27 cellular contexts compared by ENCODE assay signal in the genomic region with DNA sequence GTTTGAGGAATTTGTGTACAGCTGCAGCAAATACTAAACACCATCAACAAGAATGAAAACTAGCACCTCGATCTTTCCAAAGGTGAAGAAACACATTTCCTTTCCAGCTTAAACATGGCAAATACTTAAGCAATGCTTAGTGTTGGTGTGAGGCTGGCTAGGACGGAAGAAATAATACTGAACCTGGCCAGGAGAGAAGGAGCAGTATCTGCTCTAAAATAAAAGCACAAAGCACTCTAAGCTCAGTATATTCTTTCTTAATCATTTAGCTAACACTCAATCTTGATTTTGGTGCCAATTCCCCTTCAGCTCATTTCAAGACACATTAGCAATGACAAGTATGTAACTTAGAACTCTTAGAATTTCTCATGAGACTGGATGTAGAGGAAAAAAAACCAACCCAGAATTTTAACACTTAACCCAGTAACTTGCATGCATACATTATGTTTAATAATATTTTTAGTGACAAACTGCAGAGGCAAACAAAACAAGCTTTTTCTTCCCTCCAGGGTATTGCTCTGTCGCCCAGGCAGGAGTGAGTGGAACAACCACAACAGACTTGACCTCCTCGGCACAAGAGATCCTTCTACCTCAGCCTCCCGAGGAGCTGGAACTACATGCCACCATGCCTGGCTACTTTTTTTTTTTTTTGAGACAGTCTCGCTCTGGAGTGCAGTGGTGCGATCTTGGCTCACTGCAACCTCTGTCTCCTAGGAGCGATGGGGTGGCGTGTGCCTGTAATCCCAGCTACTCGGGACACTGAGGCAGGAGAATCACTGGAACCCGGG.
"Had no signal": no experiment of that assay in that cellular context is flagged by ENCODE, and none has a peak within 500 bp of the region (broad histone marks: within the 10 kb centered on the region; RNA-seq: fewer than 3 reads in every experiment).

No MANE protein-coding gene starts in this region.

- FAIRE-seq: bronchial epithelial cell, frontal cortex, keratinocyte had no signal

- H3K27ac Mint-ChIP-seq: activated CD4-positive, alpha-beta memory T cell treated with anti-CD3 and anti-CD28 coated beads, Interleukin-2, amount 10 ng/mL, durations not matched to agents 7 days and 5 days; activated CD4-positive, alpha-beta T cell treated with anti-CD3 and anti-CD28 coated beads, Interleukin-2, amount 10 ng/mL, durations not matched to agents 24 days and 14 days; activated naive CD8-positive, alpha-beta T cell; natural killer cell treated with Interleukin-12 subunit alpha and Interleukin-12 subunit beta and Interleukin-15 and Interleukin-18, amount 100 ng/mL, for 72 hours had no signal

- H3K27ac ChIP-seq: esophagus squamous epithelium, spleen, testis, transverse colon had no signal

- ATAC-seq: activated T-cell treated with anti-CD3 and anti-CD28 coated beads, Interleukin-2, amount 50 U/mL, for 4 hours; left cardiac atrium; natural killer cell treated with Interleukin-12 subunit alpha and Interleukin-12 subunit beta and Interleukin-15 and Interleukin-18, amount 100 ng/mL, for 72 hours; right cardiac atrium had no signal

- H3K4me1 ChIP-seq: esophagus squamous epithelium, spleen, testis, transverse colon had no signal

- H3K36me3 Mint-ChIP-seq: natural killer cell treated with Interleukin-12 subunit alpha and Interleukin-12 subunit beta and Interleukin-15 and Interleukin-18, amount 100 ng/mL, for 72 hours had no signal

- H3K27me3 Mint-ChIP-seq: activated CD4-positive, alpha-beta memory T cell treated with anti-CD3 and anti-CD28 coated beads, Interleukin-2, amount 10 ng/mL, durations not matched to agents 7 days and 5 days; activated CD4-positive, alpha-beta T cell treated with anti-CD3 and anti-CD28 coated beads, Interleukin-2, amount 10 ng/mL, durations not matched to agents 24 days and 14 days; activated naive CD8-positive, alpha-beta T cell; central memory CD8-positive, alpha-beta T cell; natural killer cell treated with Interleukin-12 subunit alpha and Interleukin-12 subunit beta and Interleukin-15 and Interleukin-18, amount 100 ng/mL, for 72 hours had no signal

- H3K4me3 Mint-ChIP-seq: activated CD4-positive, alpha-beta memory T cell treated with anti-CD3 and anti-CD28 coated beads, Interleukin-2, amount 10 ng/mL, durations not matched to agents 7 days and 5 days; activated CD4-positive, alpha-beta T cell treated with anti-CD3 and anti-CD28 coated beads, Interleukin-2, amount 10 ng/mL, durations not matched to agents 24 days and 14 days; activated naive CD8-positive, alpha-beta T cell; activated T-cell treated with anti-CD3 and anti-CD28 coated beads, Interleukin-2, amount 50 U/mL, for 4 hours; central memory CD8-positive, alpha-beta T cell; natural killer cell treated with Interleukin-12 subunit alpha and Interleukin-12 subunit beta and Interleukin-15 and Interleukin-18, amount 100 ng/mL, for 72 hours had no signal

- H3K9me3 Mint-ChIP-seq: activated CD4-positive, alpha-beta memory T cell treated with anti-CD3 and anti-CD28 coated beads, Interleukin-2, amount 10 ng/mL, durations not matched to agents 7 days and 5 days; activated CD4-positive, alpha-beta T cell treated with anti-CD3 and anti-CD28 coated beads, Interleukin-2, amount 10 ng/mL, durations not matched to agents 24 days and 14 days; activated T-cell treated with anti-CD3 and anti-CD28 coated beads, Interleukin-2, amount 50 U/mL, for 4 hours; central memory CD8-positive, alpha-beta T cell; natural killer cell treated with Interleukin-12 subunit alpha and Interleukin-12 subunit beta and Interleukin-15 and Interleukin-18, amount 100 ng/mL, for 72 hours had no signal

- H3K4me1 Mint-ChIP-seq: activated CD4-positive, alpha-beta memory T cell treated with anti-CD3 and anti-CD28 coated beads, Interleukin-2, amount 10 ng/mL, durations not matched to agents 7 days and 5 days; activated CD4-positive, alpha-beta T cell treated with anti-CD3 and anti-CD28 coated beads, Interleukin-2, amount 10 ng/mL, durations not matched to agents 24 days and 14 days; central memory CD8-positive, alpha-beta T cell had no signal

- H3K4me3 ChIP-seq: esophagus squamous epithelium, spleen, testis, transverse colon had no signal

- DNase-seq: activated CD4-positive, alpha-beta memory T cell treated with anti-CD3 and anti-CD28 coated beads, Interleukin-2, amount 10 ng/mL, durations not matched to agents 7 days and 5 days; activated CD4-positive, alpha-beta T cell treated with anti-CD3 and anti-CD28 coated beads, Interleukin-2, amount 10 ng/mL, durations not matched to agents 24 days and 14 days; activated CD4-positive, CD25-positive, alpha-beta regulatory T cell treated with anti-CD3 and anti-CD28 coated beads, Interleukin-2, amount 50 U/mL, for 72 hours; activated CD8-positive, alpha-beta memory T cell treated with anti-CD3 and anti-CD28 coated beads, Interleukin-2, amount 50 U/mL, for 48 hours; activated effector memory CD4-positive, alpha-beta T cell treated with Interleukin-2 at 50 U/mL for 16 hours; activated naive CD4-positive, alpha-beta T cell treated with Interleukin-2 at 50 U/mL for 16 hours; activated T-cell treated with anti-CD3 and anti-CD28 coated beads, Interleukin-2, amount 50 U/mL, for 4 hours; anterior cingulate cortex; dermis blood vessel endothelial cell; effector CD4-positive, alpha-beta T cell; esophagus squamous epithelium; glutamatergic neuron; left cardiac atrium; mesendoderm; posterior cingulate gyrus; right cardiac atrium; spleen; stimulated activated naive CD4-positive, alpha-beta T cell treated with Interleukin-2 at 50 U/mL for 16 hours; T-helper 2 cell; testis; transverse colon had no signal

- H3K27me3 ChIP-seq: esophagus squamous epithelium, spleen, testis, transverse colon had no signal

- H3K9me3 ChIP-seq: esophagus squamous epithelium, spleen, testis, transverse colon had no signal
